15 cellular contexts compared by ENCODE assay signal in the genomic region with DNA sequence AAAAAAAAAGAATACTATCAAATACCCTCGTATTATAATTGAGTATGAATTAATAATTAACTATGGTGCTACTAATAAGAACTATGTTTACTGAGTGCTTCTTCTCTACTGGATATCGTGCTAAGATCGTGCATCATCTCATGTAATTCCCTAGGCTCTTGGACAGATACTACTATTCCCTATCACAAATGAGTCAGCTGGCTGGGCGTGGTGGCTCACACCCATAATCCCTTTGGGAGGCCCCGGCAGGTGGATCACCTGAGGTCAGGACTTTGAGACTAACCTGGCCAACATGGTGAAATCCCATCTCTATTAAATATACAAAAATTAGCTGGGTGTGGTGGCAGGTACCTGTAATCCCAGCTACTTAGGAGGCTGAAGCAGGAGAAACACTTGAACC. TPM values are rescaled to one million over a fixed set of nuclear protein-coding genes. Genes with fewer than 3 reads are reported as not detected.
"Had no signal": no experiment of that assay in that cellular context is flagged by ENCODE, and none has a peak within 500 bp of the region (broad histone marks: within the 10 kb centered on the region; RNA-seq: fewer than 3 reads in every experiment).

No MANE protein-coding gene starts in this region.

RNA-seq across cellular contexts. Expression of gene CELA3B, which starts 9.1 kb away (rescaled TPM):
- total RNA-seq: activated naive CD4-positive, alpha-beta T cell treated with anti-CD3 and anti-CD28 coated beads for 36 hours; activated naive CD4-positive, alpha-beta T cell treated with anti-CD3 and anti-CD28 coated beads, Interleukin-2, amount 50 U/mL, for 72 hours; activated naive CD8-positive, alpha-beta T cell treated with anti-CD3 and anti-CD28 coated beads for 36 hours; activated naive CD8-positive, alpha-beta T cell treated with anti-CD3 and anti-CD28 coated beads, Interleukin-2, amount 10 ng/mL, durations not matched to agents 7 days and 5 days; activated T-cell treated with anti-CD3 and anti-CD28 coated beads, Interleukin-2, amount 50 U/mL, for 72 hours; activated T-helper 1 cell treated with anti-CD3 and anti-CD28 coated beads, Interleukin-12 subunit alpha, Interleukin-12 subunit beta, Interleukin-2, Interleukin-4 antibody, amounts not matched to agents 30 ng/mL and 10 ng/mL and 1 ng/mL, durations not matched to agents 14 hours and 24 hours and 36 hours; activated T-helper 17 cell treated with anti-CD3 and anti-CD28 coated beads, Interleukin-2, amount 50 U/mL, for 72 hours; activated T-helper 2 cell treated with anti-CD3 and anti-CD28 coated beads, Interferon-gamma antibody, Interleukin-2, Interleukin-4, amounts not matched to agents 10 μg/mL and 5 μg/mL and 100 μg/mL, durations not matched to agents 14 hours and 24 hours and 36 hours; ascending aorta; astrocyte; breast epithelium; bronchial epithelial cell; cardiac muscle cell; cardiac septum; cerebellum had no signal
- polyA plus RNA-seq: cardiac muscle cell had no signal

RNA-seq across cellular contexts. Expression of gene CELA3A, which starts 15.6 kb away (rescaled TPM):
- total RNA-seq: activated naive CD4-positive, alpha-beta T cell treated with anti-CD3 and anti-CD28 coated beads for 36 hours; activated naive CD4-positive, alpha-beta T cell treated with anti-CD3 and anti-CD28 coated beads, Interleukin-2, amount 50 U/mL, for 72 hours; activated naive CD8-positive, alpha-beta T cell treated with anti-CD3 and anti-CD28 coated beads for 36 hours; activated naive CD8-positive, alpha-beta T cell treated with anti-CD3 and anti-CD28 coated beads, Interleukin-2, amount 10 ng/mL, durations not matched to agents 7 days and 5 days; activated T-cell treated with anti-CD3 and anti-CD28 coated beads, Interleukin-2, amount 50 U/mL, for 72 hours; activated T-helper 1 cell treated with anti-CD3 and anti-CD28 coated beads, Interleukin-12 subunit alpha, Interleukin-12 subunit beta, Interleukin-2, Interleukin-4 antibody, amounts not matched to agents 30 ng/mL and 10 ng/mL and 1 ng/mL, durations not matched to agents 14 hours and 24 hours and 36 hours; activated T-helper 17 cell treated with anti-CD3 and anti-CD28 coated beads, Interleukin-2, amount 50 U/mL, for 72 hours; activated T-helper 2 cell treated with anti-CD3 and anti-CD28 coated beads, Interferon-gamma antibody, Interleukin-2, Interleukin-4, amounts not matched to agents 10 μg/mL and 5 μg/mL and 100 μg/mL, durations not matched to agents 14 hours and 24 hours and 36 hours; ascending aorta; astrocyte; breast epithelium; bronchial epithelial cell; cardiac muscle cell; cardiac septum; cerebellum had no signal
- polyA plus RNA-seq: cardiac muscle cell had no signal
